In genomic region chr17:1546292-1546922, GRCh38 we compare ENCODE assay signal across 17 cellular contexts.
"Had no signal": no experiment of that assay in that cellular context is flagged by ENCODE, and none has a peak within 500 bp of the region (broad histone marks: within the 10 kb centered on the region; RNA-seq: fewer than 3 reads in every experiment).

No MANE protein-coding gene starts in this region.

- H3K36me3 ChIP-seq: uterus had no signal

- ATAC-seq: activated CD4-positive, CD25-positive, alpha-beta regulatory T cell treated with anti-CD3 and anti-CD28 coated beads, Interleukin-2, amount 50 U/mL, for 24 hours; body of pancreas; lower lobe of right lung; pancreas; stimulated activated effector memory CD8-positive, alpha-beta T cell treated with anti-CD3 and anti-CD28 coated beads, Interleukin-12 subunit alpha, Interleukin-12 subunit beta, amount 100 ng/mL, for 72 hours had no signal

- H3K27ac Mint-ChIP-seq: activated T-helper 2 cell treated with anti-CD3 and anti-CD28 coated beads, Interferon-gamma antibody, Interleukin-2, Interleukin-4, amounts not matched to agents 10 μg/mL and 5 μg/mL and 100 μg/mL, durations not matched to agents 14 hours and 24 hours and 36 hours; mesothelial cell of epicardium; stimulated activated effector memory CD8-positive, alpha-beta T cell treated with anti-CD3 and anti-CD28 coated beads, Interleukin-12 subunit alpha, Interleukin-12 subunit beta, amount 100 ng/mL, for 72 hours had no signal

- H3K9me3 ChIP-seq: body of pancreas, esophagus squamous epithelium, lower lobe of right lung, pancreas, tibial artery, uterus had no signal

- H3K27me3 ChIP-seq: body of pancreas, esophagus squamous epithelium, pancreas, tibial artery, uterus had no signal

- H3K4me1 Mint-ChIP-seq: mesothelial cell of epicardium had no signal

- H3K4me3 Mint-ChIP-seq: mesothelial cell of epicardium; stimulated activated effector memory CD8-positive, alpha-beta T cell treated with anti-CD3 and anti-CD28 coated beads, Interleukin-12 subunit alpha, Interleukin-12 subunit beta, amount 100 ng/mL, for 72 hours had no signal

- H3K9me3 Mint-ChIP-seq: activated T-helper 2 cell treated with anti-CD3 and anti-CD28 coated beads, Interferon-gamma antibody, Interleukin-2, Interleukin-4, amounts not matched to agents 10 μg/mL and 5 μg/mL and 100 μg/mL, durations not matched to agents 14 hours and 24 hours and 36 hours; mesothelial cell of epicardium; stimulated activated effector memory CD8-positive, alpha-beta T cell treated with anti-CD3 and anti-CD28 coated beads, Interleukin-12 subunit alpha, Interleukin-12 subunit beta, amount 100 ng/mL, for 72 hours had no signal

- H3K27ac ChIP-seq: body of pancreas, lower lobe of right lung, pancreas, tibial artery, uterus had no signal

- DNase-seq: activated CD4-positive, alpha-beta T cell treated with anti-CD3 and anti-CD28 coated beads, Interleukin-2, amount 50 U/mL, for 4 hours; activated naive CD4-positive, alpha-beta T cell treated with anti-CD3 and anti-CD28 coated beads, Interleukin-2, amount 50 U/mL, for 16 hours; body of pancreas; central memory CD4-positive, alpha-beta T cell; cortex of kidney; effector CD8-positive, alpha-beta T cell; esophagus squamous epithelium; foreskin fibroblast; lower lobe of right lung; pancreas; T-helper 9 cell; tibial artery; uterus had no signal

- H3K4me1 ChIP-seq: body of pancreas, lower lobe of right lung, pancreas, uterus had no signal

- H3K4me3 ChIP-seq: body of pancreas, esophagus squamous epithelium, lower lobe of right lung, pancreas, tibial artery, uterus had no signal
